ENCODE assay signal across 8 cellular contexts in the genomic region with DNA sequence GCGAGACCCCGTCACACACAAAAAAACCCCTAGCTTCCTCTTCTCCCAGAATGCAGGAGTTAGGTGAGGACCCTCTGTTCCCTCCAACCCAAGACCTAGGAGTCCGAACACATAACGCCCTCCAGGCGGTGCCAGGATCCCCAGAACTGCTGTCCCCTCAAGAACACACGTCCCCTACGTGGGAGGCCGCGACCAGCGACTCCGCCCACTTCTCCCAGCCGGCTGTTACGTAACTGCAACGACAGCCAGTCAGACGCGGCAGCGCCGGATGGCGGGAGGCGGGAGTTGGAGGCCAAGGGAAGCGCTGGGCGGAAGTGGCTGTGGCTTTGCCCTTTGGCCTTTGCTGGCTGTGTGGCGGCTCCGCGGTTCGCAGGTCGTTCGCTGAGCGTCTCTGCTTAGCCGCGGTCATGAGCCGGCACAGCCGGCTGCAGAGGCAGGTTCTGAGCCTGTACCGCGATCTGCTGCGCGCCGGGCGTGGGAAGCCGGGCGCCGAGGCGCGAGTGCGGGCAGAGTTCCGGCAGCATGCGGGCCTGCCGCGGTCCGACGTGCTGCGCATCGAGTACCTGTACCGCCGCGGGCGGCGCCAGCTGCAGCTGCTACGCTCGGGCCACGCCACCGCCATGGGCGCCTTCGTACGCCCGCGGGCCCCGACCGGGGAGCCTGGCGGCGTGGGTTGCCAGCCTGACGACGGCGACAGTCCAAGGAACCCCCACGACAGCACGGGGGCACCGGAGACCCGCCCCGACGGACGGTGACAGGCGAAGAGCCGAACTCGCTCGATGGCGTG. TPM values are rescaled to one million over a fixed set of nuclear protein-coding genes. Genes with fewer than 3 reads are reported as not detected.
DNase-seq lines count a peak whose midpoint lies in the region; ATAC-seq, FAIRE-seq and TF ChIP-seq lines count a peak whose summit lies in the region.

A gene with protein sequence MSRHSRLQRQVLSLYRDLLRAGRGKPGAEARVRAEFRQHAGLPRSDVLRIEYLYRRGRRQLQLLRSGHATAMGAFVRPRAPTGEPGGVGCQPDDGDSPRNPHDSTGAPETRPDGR (plus strand): TSS at position 321 of the 787 bp plus-strand sequence. CDS start 87 bp downstream, at position 408.

- H3K9me3 ChIP-seq in HUES64 (ENCODE audit: insufficient read depth, low read depth, low read length) (no peaks in the 10 kb centered on the region), OCI-LY1 (ENCODE audit: low read length) (no peaks in the 10 kb centered on the region), endothelial cell of umbilical vein (replicated peaks; ENCODE audit: control insufficient read depth, insufficient read depth, low read length) (no peaks in the 10 kb centered on the region), mononuclear cell (ENCODE audit: low read depth, low read length) (no peaks in the 10 kb centered on the region)

- intact Hi-C loops in endothelial cell of umbilical vein (cut with micrococcal nuclease), result loop anchor here (1.0 kb wide), 2 partner anchors 19 to 59 kb away; a partner anchor contains a TSS

- H3K36me3 ChIP-seq in HUES64 (ENCODE audit: insufficient read depth, low read length) (no peaks in the 10 kb centered on the region), OCI-LY1 (ENCODE audit: insufficient read depth, low read length) (peaks cover 8% of the 10 kb centered on the region; the same call in 1 of the 2 replicates), endothelial cell of umbilical vein (ENCODE audit: control insufficient read depth in 2 of 2, extremely low read depth in 1 of 2, insufficient read depth in 2 of 2, low read length in 2 of 2) (no peaks in the 10 kb centered on the region)

- dilution Hi-C loops in endothelial cell of umbilical vein (cut with MboI; ENCODE audit: extremely low pct_ligation_motif_present, low sequenced_read_pairs), result no loop called here

- FAIRE-seq in endothelial cell of umbilical vein (lab: Jason Lieb, UNC), result peak; percentile 100

- H3K9ac ChIP-seq in HUES64 (ENCODE audit: low read depth, low read length) (peak within 1 kb of the TSS; percentile 55), OCI-LY1 (ENCODE audit: low read length) (peak within 1 kb of the TSS; percentile 85), endothelial cell of umbilical vein (replicated peaks; ENCODE audit: extremely low read depth, insufficient read depth, low read length) (peak within 1 kb of the TSS; percentile 53)

- H3F3A ChIP-seq in OCI-LY1 (ENCODE audit: insufficient read depth, low read length), result no peaks in the 10 kb centered on the region

- POLR2A ChIA-PET in endothelial cell of umbilical vein (lab: Charles Lee), result no interaction called here

- H4K20me1 ChIP-seq in OCI-LY1 (ENCODE audit: insufficient read depth, low read length) (no peaks in the 10 kb centered on the region), endothelial cell of umbilical vein (replicated peaks; ENCODE audit: control insufficient read depth, extremely low read depth, insufficient read depth, low read length) (no peaks in the 10 kb centered on the region)

- CTCF ChIA-PET in endothelial cell of umbilical vein (lab: Charles Lee), result interaction anchor here (0.6 to 1.9 kb wide), 4 partner anchors 8 to 51 kb away, joined by 3 to 6 read pairs (median 4); a partner anchor contains a TSS

- peak within 1 kb of the TSS; percentile 95 for H3K4me2 ChIP-seq in OCI-LY1 (ENCODE audit: low read length)
- peak within 1 kb of the TSS; percentile 91 for H3K4me2 ChIP-seq in endothelial cell of umbilical vein (ENCODE audit: insufficient read depth, low read length)

- TF ChIP-seq CTCF in OCI-LY1 (IDR thresholded peaks at IDR 0.05; ENCODE audit: low read length) (no peak), endothelial cell of umbilical vein (IDR thresholded peaks at IDR 0.05; ENCODE audit: extremely low read depth in 1 of 2, insufficient read depth in 1 of 2, low read depth in 1 of 2, low read length in 2 of 2) (no peak)

- no peaks in the 10 kb centered on the region for H3K9me2 ChIP-seq in OCI-LY1 (ENCODE audit: low read depth, low read length)

- TF ChIP-seq POLR2A in endothelial cell of umbilical vein (IDR thresholded peaks at IDR 0.05; ENCODE audit: low read depth, low read length), result peak; percentile 90

- WGBS in HUES64, result 2% methylated on average over 86 of the region's 86 CpGs

- H3K4me3 ChIP-seq in HUES64 (ENCODE audit: low read length), result peak within 1 kb of the TSS; percentile 77
- H3K4me3 ChIP-seq in OCI-LY1 (ENCODE audit: low read depth, low read length, poor library complexity, severe bottlenecking), result peak within 1 kb of the TSS; percentile 88
- peak within 1 kb of the TSS; percentile 62 to 75 (median 64) for H3K4me3 ChIP-seq in endothelial cell of umbilical vein (replicated peaks in 1 of 3; ENCODE audit: insufficient read depth in 1 of 3, low read depth in 1 of 3, low read length in 3 of 3)
- peak within 1 kb of the TSS; percentile 70 for H3K4me3 ChIP-seq in mononuclear cell (ENCODE audit: low read length)

- TSS peak; percentile 26 for BruUV-seq in endothelial cell of umbilical vein (replicated peaks; lab: Mats Ljungman, UMichigan)

- peaks cover 18% of the 10 kb centered on the region for H3K79me2 ChIP-seq in OCI-LY1 (ENCODE audit: insufficient read depth, low read length)
- peaks cover 2% of the 10 kb centered on the region for H3K79me2 ChIP-seq in endothelial cell of umbilical vein (ENCODE audit: control insufficient read depth, insufficient read depth, low read length)

- peak within 1 kb of the TSS; percentile 38; the same call in 1 of the 2 replicates for H3K27ac ChIP-seq in HUES64 (ENCODE audit: low read depth, low read length)
- H3K27ac ChIP-seq in OCI-LY1 (ENCODE audit: low read depth, low read length, poor library complexity, severe bottlenecking), result peak within 1 kb of the TSS; percentile 20
- H3K27ac ChIP-seq in endothelial cell of umbilical vein (ENCODE audit: insufficient read depth, low read depth, low read length), result peak within 1 kb of the TSS; percentile 47

- H3K9me1 ChIP-seq in endothelial cell of umbilical vein (replicated peaks; ENCODE audit: control insufficient read depth, extremely low read depth, insufficient read depth, low read length), result no peaks in the 10 kb centered on the region

- H3K27me3 ChIP-seq in HUES64 (ENCODE audit: insufficient read depth, low read length), result no peaks in the 10 kb centered on the region
- H3K27me3 ChIP-seq in OCI-LY1 (ENCODE audit: insufficient read depth, low read length), result no peaks in the 10 kb centered on the region
- H3K27me3 ChIP-seq in endothelial cell of umbilical vein (ENCODE audit: control insufficient read depth in 2 of 2, insufficient read depth in 2 of 2, low read length in 2 of 2), result no peaks in the 10 kb centered on the region
- H3K27me3 ChIP-seq in mononuclear cell (ENCODE audit: insufficient read depth, low read length), result no peaks in the 10 kb centered on the region

- ATAC-seq in GM21390 (IDR thresholded peaks at IDR 0.05; ENCODE audit: unreplicated experiment), result peak; percentile 77

- peak; percentile 93 for DNase-seq in D341Med (ENCODE audit: low spot score)
- peak; percentile 86 for DNase-seq in activated T-cell treated with anti-CD3 and anti-CD28 coated beads for 1 hour (ENCODE audit: low read depth)
- DNase-seq in endothelial cell of umbilical vein (ENCODE audit: low read depth, low spot score), result peak; percentile 92
- peak; percentile 86 to 88 for DNase-seq in stimulated activated CD8-positive, alpha-beta memory T cell treated with anti-CD3 and anti-CD28 coated beads, Interleukin-4, amount 100 ng/mL, for 1 hour (ENCODE audit: low read depth in 2 of 2, low spot score in 1 of 2)

- H2AFZ ChIP-seq in OCI-LY1 (ENCODE audit: low read length) (no peak within 1 kb of the TSS), endothelial cell of umbilical vein (ENCODE audit: low read depth, low read length) (peak within 1 kb of the TSS; percentile 100)

- no peaks in the 10 kb centered on the region for H3K4me1 ChIP-seq in HUES64 (ENCODE audit: insufficient read depth, low read length)
- peaks cover 17% of the 10 kb centered on the region for H3K4me1 ChIP-seq in OCI-LY1 (ENCODE audit: insufficient read depth, low read length, severe bottlenecking)
- H3K4me1 ChIP-seq in endothelial cell of umbilical vein (ENCODE audit: control insufficient read depth, extremely low read depth, insufficient read depth, low read length), result peaks cover 10% of the 10 kb centered on the region
- H3K4me1 ChIP-seq in mononuclear cell (ENCODE audit: insufficient read depth, low read length), result peaks cover 29% of the 10 kb centered on the region

TF ChIP-seq in endothelial cell of umbilical vein, 7 proteins besides CTCF, POLR2A, EP300 and RAD21:
- TF ChIP-seq EZH2 (IDR thresholded peaks at IDR 0.05; ENCODE audit: borderline replicate concordance, low read depth, low read length, severe bottlenecking) (no peak), POLR2AphosphoS5 (IDR thresholded peaks at IDR 0.05; ENCODE audit: insufficient read depth, low read depth, low read length) (peak; percentile 80), JUN (IDR thresholded peaks at IDR 0.05; ENCODE audit: borderline replicate concordance, insufficient read depth, insufficient read length, low read depth) (no peak)
- TF ChIP-seq, protein P1, sequence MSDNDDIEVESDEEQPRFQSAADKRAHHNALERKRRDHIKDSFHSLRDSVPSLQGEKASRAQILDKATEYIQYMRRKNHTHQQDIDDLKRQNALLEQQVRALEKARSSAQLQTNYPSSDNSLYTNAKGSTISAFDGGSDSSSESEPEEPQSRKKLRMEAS (IDR thresholded peaks at IDR 0.05; ENCODE audit: insufficient read depth, insufficient read length), result no peak

RNA-seq across cellular contexts. Expression of the gene that starts here (rescaled TPM):
- polyA plus RNA-seq in HUES64 (2013, experiment 1 of 2), result 11.0 TPM
- 11.3 TPM for polyA plus RNA-seq in HUES64 (2013, experiment 2 of 2)
- 8.4 and 10.3 TPM in 2 replicates for total RNA-seq in endothelial cell of umbilical vein
- polyA plus RNA-seq in endothelial cell of umbilical vein, result 16.2 and 16.5 TPM in 2 replicates
- polyA plus RNA-seq in endothelial cell of umbilical vein (2011; cell fraction: cytosol; rRNA removed), result 8.4 and 10.6 TPM in 2 replicates
- polyA plus RNA-seq in endothelial cell of umbilical vein (2011; cell fraction: nucleus; rRNA removed), result 3.8 and 4.7 TPM in 2 replicates
- 5.4 and 7.3 TPM in 2 replicates for polyA plus RNA-seq in endothelial cell of umbilical vein (2012)
- polyA minus RNA-seq in endothelial cell of umbilical vein, result 2.6 and 3.8 TPM in 2 replicates
- 6.9 TPM for polyA minus RNA-seq in endothelial cell of umbilical vein (2011; cell fraction: cytosol; rRNA and poly(A)+ RNA removed)
- polyA minus RNA-seq in endothelial cell of umbilical vein (2011; cell fraction: nucleus; rRNA and poly(A)+ RNA removed), result 0.82 and 1.1 TPM in 2 replicates
- 8.3 TPM for total RNA-seq in mononuclear cell

Comparison
In these comparisons a context has a peak if more than half of its experiments do, and no peak if none do; other contexts are left out.
1. Peak in every context shown above with its lines: DNase-seq, ATAC-seq, H3K4me3 ChIP-seq and H3K27ac ChIP-seq.